In genomic region chr19:46009530-46010510, GRCh38 we compare ENCODE assay signal across 1 cellular context.
TF ChIP-seq lines count a peak whose summit lies in the region.

No MANE protein-coding gene starts in this region.

TF ChIP-seq in HEK293, 187 proteins besides CTCF, POLR2A, EP300 and RAD21 (continued from another document):
- TF ChIP-seq ZNF248 (tag by site-specific recombination; IDR thresholded peaks at IDR 0.05) (no peak), ZNF449 (tag by site-specific recombination; IDR thresholded peaks at IDR 0.05) (no peak), ZNF239 (tag by site-specific recombination; IDR thresholded peaks at IDR 0.05) (no peak), ZSCAN16 (tag by site-specific recombination; IDR thresholded peaks at IDR 0.05) (no peak; the same call in 1 of the 2 replicates)
